ENCODE assay signal across 8 cellular contexts in genomic region chr17:80263253-80264047, GRCh38. TPM values are rescaled to one million over a fixed set of nuclear protein-coding genes. Genes with fewer than 3 reads are reported as not detected.
DNase-seq lines count a peak whose midpoint lies in the region; ATAC-seq, FAIRE-seq and TF ChIP-seq lines count a peak whose summit lies in the region.

No MANE protein-coding gene starts in this region.

- peak overlapping the region; percentile 99 for H3K27ac ChIP-seq in KOPT-K1 (ENCODE audit: low read depth, low read length, poor library complexity, severe bottlenecking)
- H3K27ac ChIP-seq in breast epithelium, result peak overlapping the region; percentile 95 to 99
- H3K27ac ChIP-seq in HepG2 (ENCODE audit: extremely low read length, insufficient read depth, low read length), result peak overlapping the region; percentile 54

- H3K4me1 ChIP-seq in breast epithelium (peaks cover 15 to 16% of the 10 kb centered on the region in 2 donors), HepG2 (ENCODE audit: insufficient read depth, low read length) (peaks cover 50% of the 10 kb centered on the region)

- FAIRE-seq in HepG2 (lab: Jason Lieb, UNC), result peak; percentile 100

- 0 out of 4 replicates have a peak, but pooled peaks of 1 of the 2 experiments have one; percentile 9 for TF ChIP-seq EP300 in HepG2 (IDR thresholded peaks at IDR 0.05; ENCODE audit: low read depth in 2 of 2, low read length in 2 of 2)
- TF ChIP-seq EP300 in HepG2 (CRISPR knock-in tag; IDR thresholded peaks at IDR 0.05; ENCODE audit: borderline replicate concordance), result no peak

- H3K4me3 ChIP-seq in breast epithelium (peak overlapping the region; percentile 27 to 62 (median 47)), HepG2 (replicated peaks in 1 of 3; ENCODE audit: insufficient read depth in 1 of 3, low read depth in 2 of 3, low read length in 3 of 3) (peak overlapping the region; percentile 68 to 89 (median 75))

- TF ChIP-seq POLR2A in breast epithelium (IDR thresholded peaks at IDR 0.05), result no peak
- peak; percentile 99 to 100 for TF ChIP-seq POLR2A in HepG2 (IDR thresholded peaks at IDR 0.05; ENCODE audit: insufficient read depth in 1 of 2, low read depth in 2 of 2, low read length in 2 of 2)

- peak overlapping the region; percentile 69 for H3K9ac ChIP-seq in HepG2 (ENCODE audit: insufficient read depth, low read depth, low read length)

- ATAC-seq in GM19467 (IDR thresholded peaks at IDR 0.05; ENCODE audit: unreplicated experiment) (peak; percentile 39), HepG2 (peak; percentile 82)

- POLR2A ChIA-PET in HepG2 (lab: Yijun Ruan, JAX), result interaction anchor here (0.7 to 3.5 kb wide), 18 partner anchors 9 to 270 kb away, joined by 3 to 31 read pairs (median 4); partner anchors contain the start of genes SGSH and SLC26A11

- DNase-seq in COLO829 (ENCODE audit: low spot score), result peak; percentile 72
- peak; percentile 72 for DNase-seq in UCSD-AML1 (lab: John Stamatoyannopoulos, UW; ENCODE audit: unreplicated experiment)
- DNase-seq in breast epithelium (ENCODE audit: low spot score in 2 of 2), result peak; percentile 82 to 86
- DNase-seq in HepG2 (ENCODE audit: low spot score), result peak; percentile 98
- peak; percentile 65 to 84 (median 79) for DNase-seq in stimulated activated CD4-positive, alpha-beta T cell treated with anti-CD3 and anti-CD28 coated beads, TNF-alpha, amount 100 ng/mL, for 4 hours (ENCODE audit: low read depth in 3 of 3)
- no peak for DNase-seq in cerebellar cortex (ENCODE audit: low spot score)

- peak; percentile 78 for TF ChIP-seq RAD21 in HepG2 (CRISPR knock-in tag; IDR thresholded peaks at IDR 0.05)

- H3K79me2 ChIP-seq in HepG2 (ENCODE audit: insufficient read depth, low read length), result peaks cover 6% of the 10 kb centered on the region

- TSS peak; percentile 18 for BruUV-seq in HepG2 (replicated peaks; lab: Mats Ljungman, UMichigan)

- peak overlapping the region; percentile 99 for H3K4me2 ChIP-seq in HepG2 (ENCODE audit: low read depth, low read length)

- H4K20me1 ChIP-seq in HepG2 (ENCODE audit: insufficient read depth, low read length), result no peaks in the 10 kb centered on the region

- in situ Hi-C loops in HepG2 (cut with HindIII; ENCODE audit: extremely low pct_ligation_motif_present, low pct_unique_long_range_greater_than_20kb), result no loop called here

- CTCF ChIA-PET in HepG2 (lab: Yijun Ruan, JAX; ENCODE audit: low intra/inter-chr PET ratio, low total read pairs), result no interaction called here

- no peak overlapping the region for H2AFZ ChIP-seq in HepG2 (ENCODE audit: low read length)

- intact Hi-C loops in breast epithelium (cut with DNase I; ENCODE audit: low total_unique reads), result no loop called here
- intact Hi-C loops in HepG2 (cut with micrococcal nuclease; ENCODE audit: unreplicated experiment), result loop anchor here (2.0 kb wide), 2 partner anchors 43 to 117 kb away; partner anchors contain the start of genes EIF4A3, SGSH and SLC26A11

- H3K9me3 ChIP-seq in KOPT-K1 (ENCODE audit: insufficient read depth, low read length, poor library complexity, severe bottlenecking), result no peaks in the 10 kb centered on the region
- no peaks in the 10 kb centered on the region for H3K9me3 ChIP-seq in breast epithelium
- H3K9me3 ChIP-seq in HepG2 (ENCODE audit: low read length), result no peaks in the 10 kb centered on the region

- no peaks in the 10 kb centered on the region for H3K27me3 ChIP-seq in breast epithelium
- H3K27me3 ChIP-seq in HepG2 (ENCODE audit: control insufficient read depth in 1 of 2, insufficient read depth in 2 of 2, low read length in 2 of 2), result no peaks in the 10 kb centered on the region; a peak in 1 of 5 replicates

- 3% methylated on average over 10 of the region's 16 CpGs for WGBS in HepG2 (ENCODE audit: low lambda C conversion rate)

- H3K36me3 ChIP-seq in KOPT-K1 (ENCODE audit: insufficient read depth, low read length) (peaks cover 28% of the 10 kb centered on the region), breast epithelium (no peaks in the 10 kb centered on the region), HepG2 (replicated peaks in 1 of 2; ENCODE audit: control insufficient read depth in 1 of 2, insufficient read depth in 2 of 2, low read length in 2 of 2) (no peaks in the 10 kb centered on the region)

- TF ChIP-seq CTCF in breast epithelium (IDR thresholded peaks at IDR 0.05), result no peak
- peak; percentile 71 for TF ChIP-seq CTCF in HepG2 (CRISPR knock-in tag; IDR thresholded peaks at IDR 0.05)

RNA-seq across cellular contexts. Expression of gene RNF213, which starts 2.8 kb away (rescaled TPM):
- total RNA-seq in breast epithelium, result 100 to 1,000 TPM in 2 of 3 donors, 10 to 100 TPM in 1; 96.0 to 111 (median 101) TPM
- total RNA-seq in HepG2 (2016; rRNA removed; fragmentation: Illumina TruSeq; extraction: Trizol), result 38.7 and 42.8 TPM in 2 replicates
- total RNA-seq in HepG2 (2016; cell fraction: cytosol; rRNA removed; fragmentation: Illumina TruSeq; extraction: Trizol; ENCODE audit: low read depth), result 8.0 and 9.3 TPM in 2 replicates
- 36.5 and 38.8 TPM in 2 replicates for total RNA-seq in HepG2 (2016; cell fraction: insoluble cytoplasmic fraction; rRNA removed; fragmentation: Illumina TruSeq; extraction: Trizol)
- 12.8 and 13.4 TPM in 2 replicates for total RNA-seq in HepG2 (2016; cell fraction: membrane; rRNA removed; fragmentation: Illumina TruSeq; extraction: Trizol)
- 57.4 and 57.5 TPM in 2 replicates for total RNA-seq in HepG2 (2016; cell fraction: nucleus; rRNA removed; fragmentation: Illumina TruSeq; extraction: Trizol)
- polyA plus RNA-seq in HepG2 (2011; rRNA removed), result 38.6 and 44.0 TPM in 2 replicates
- 16.4 and 18.9 TPM in 2 replicates for polyA plus RNA-seq in HepG2 (2011; cell fraction: cytosol; rRNA removed)
- 134 and 171 TPM in 2 replicates for polyA plus RNA-seq in HepG2 (2011; cell fraction: nucleus; rRNA removed)
- polyA plus RNA-seq in HepG2 (2012), result 28.2 and 46.6 TPM in 2 replicates
- 1.4 and 2.0 TPM in 2 replicates for polyA plus RNA-seq in HepG2 (2016; cell fraction: cytosol; fragmentation: Illumina TruSeq; extraction: Trizol; ENCODE audit: low read depth)
- polyA plus RNA-seq in HepG2 (2016; cell fraction: insoluble cytoplasmic fraction; fragmentation: Illumina TruSeq; extraction: Trizol; ENCODE audit: low read depth), result 23.5 and 27.4 TPM in 2 replicates
- 3.4 and 3.7 TPM in 2 replicates for polyA plus RNA-seq in HepG2 (2016; cell fraction: membrane; fragmentation: Illumina TruSeq; extraction: Trizol; ENCODE audit: low read depth)
- polyA plus RNA-seq in HepG2 (2016; cell fraction: nucleus; fragmentation: Illumina TruSeq; extraction: Trizol; ENCODE audit: insufficient read depth, low read depth), result 77.8 and 79.2 TPM in 2 replicates
- 133 and 148 TPM in 2 replicates for polyA minus RNA-seq in HepG2 (2011; rRNA and poly(A)+ RNA removed; ENCODE audit: low replicate concordance)
- polyA minus RNA-seq in HepG2 (2011; cell fraction: cytosol; rRNA and poly(A)+ RNA removed), result 36.1 and 37.6 TPM in 2 replicates
- 108 and 132 TPM in 2 replicates for polyA minus RNA-seq in HepG2 (2011; cell fraction: nucleus; rRNA and poly(A)+ RNA removed)

RNA-seq across cellular contexts. Expression of gene SLC26A11, which starts 43.2 kb away (rescaled TPM):
- 10 to 100 TPM; 12.0 to 20.6 (median 19.0) TPM for total RNA-seq in breast epithelium
- 3.1 and 8.7 TPM in 2 replicates for total RNA-seq in HepG2 (2016; rRNA removed; fragmentation: Illumina TruSeq; extraction: Trizol)
- total RNA-seq in HepG2 (2016; cell fraction: cytosol; rRNA removed; fragmentation: Illumina TruSeq; extraction: Trizol; ENCODE audit: low read depth), result 3.2 and 3.4 TPM in 2 replicates
- 3.5 and 11.2 TPM in 2 replicates for total RNA-seq in HepG2 (2016; cell fraction: insoluble cytoplasmic fraction; rRNA removed; fragmentation: Illumina TruSeq; extraction: Trizol)
- 3.1 and 3.2 TPM in 2 replicates for total RNA-seq in HepG2 (2016; cell fraction: membrane; rRNA removed; fragmentation: Illumina TruSeq; extraction: Trizol)
- total RNA-seq in HepG2 (2016; cell fraction: nucleus; rRNA removed; fragmentation: Illumina TruSeq; extraction: Trizol), result 12.9 and 13.6 TPM in 2 replicates
- 13.2 and 21.1 TPM in 2 replicates for polyA plus RNA-seq in HepG2 (2011; rRNA removed)
- polyA plus RNA-seq in HepG2 (2011; cell fraction: cytosol; rRNA removed), result 5.5 and 7.6 TPM in 2 replicates
- polyA plus RNA-seq in HepG2 (2011; cell fraction: nucleus; rRNA removed), result 121 and 146 TPM in 2 replicates
- polyA plus RNA-seq in HepG2 (2012), result 7.0 and 18.5 TPM in 2 replicates
- 0.73 and 1.0 TPM in 2 replicates for polyA plus RNA-seq in HepG2 (2016; cell fraction: cytosol; fragmentation: Illumina TruSeq; extraction: Trizol; ENCODE audit: low read depth)
- polyA plus RNA-seq in HepG2 (2016; cell fraction: insoluble cytoplasmic fraction; fragmentation: Illumina TruSeq; extraction: Trizol; ENCODE audit: low read depth), result 2.8 and 4.4 TPM in 2 replicates
- 1.4 and 2.3 TPM in 2 replicates for polyA plus RNA-seq in HepG2 (2016; cell fraction: membrane; fragmentation: Illumina TruSeq; extraction: Trizol; ENCODE audit: low read depth)
- polyA plus RNA-seq in HepG2 (2016; cell fraction: nucleus; fragmentation: Illumina TruSeq; extraction: Trizol; ENCODE audit: insufficient read depth, low read depth), result 29.5 and 32.2 TPM in 2 replicates
- polyA minus RNA-seq in HepG2 (2011; rRNA and poly(A)+ RNA removed; ENCODE audit: low replicate concordance), result 7.7 and 20.5 TPM in 2 replicates
- 5.6 and 11.8 TPM in 2 replicates for polyA minus RNA-seq in HepG2 (2011; cell fraction: cytosol; rRNA and poly(A)+ RNA removed)
- polyA minus RNA-seq in HepG2 (2011; cell fraction: nucleus; rRNA and poly(A)+ RNA removed), result 22.4 and 23.0 TPM in 2 replicates

RNA-seq across cellular contexts. Expression of gene SGSH, which starts 43.3 kb away (rescaled TPM):
- 10 to 100 TPM; 28.3 to 38.1 (median 32.1) TPM for total RNA-seq in breast epithelium
- 5.5 and 12.2 TPM in 2 replicates for total RNA-seq in HepG2 (2016; rRNA removed; fragmentation: Illumina TruSeq; extraction: Trizol)
- 4.0 and 6.2 TPM in 2 replicates for total RNA-seq in HepG2 (2016; cell fraction: cytosol; rRNA removed; fragmentation: Illumina TruSeq; extraction: Trizol; ENCODE audit: low read depth)
- total RNA-seq in HepG2 (2016; cell fraction: insoluble cytoplasmic fraction; rRNA removed; fragmentation: Illumina TruSeq; extraction: Trizol), result 4.5 and 13.3 TPM in 2 replicates
- total RNA-seq in HepG2 (2016; cell fraction: membrane; rRNA removed; fragmentation: Illumina TruSeq; extraction: Trizol), result 6.1 and 6.4 TPM in 2 replicates
- 18.5 and 23.9 TPM in 2 replicates for total RNA-seq in HepG2 (2016; cell fraction: nucleus; rRNA removed; fragmentation: Illumina TruSeq; extraction: Trizol)
- polyA plus RNA-seq in HepG2 (2011; rRNA removed), result 17.6 and 23.9 TPM in 2 replicates
- 13.7 and 17.1 TPM in 2 replicates for polyA plus RNA-seq in HepG2 (2011; cell fraction: cytosol; rRNA removed)
- 145 and 163 TPM in 2 replicates for polyA plus RNA-seq in HepG2 (2011; cell fraction: nucleus; rRNA removed)
- polyA plus RNA-seq in HepG2 (2012), result 21.6 and 30.9 TPM in 2 replicates
- 3.7 and 4.2 TPM in 2 replicates for polyA plus RNA-seq in HepG2 (2016; cell fraction: cytosol; fragmentation: Illumina TruSeq; extraction: Trizol; ENCODE audit: low read depth)
- 7.1 and 11.5 TPM in 2 replicates for polyA plus RNA-seq in HepG2 (2016; cell fraction: insoluble cytoplasmic fraction; fragmentation: Illumina TruSeq; extraction: Trizol; ENCODE audit: low read depth)
- 7.0 and 7.3 TPM in 2 replicates for polyA plus RNA-seq in HepG2 (2016; cell fraction: membrane; fragmentation: Illumina TruSeq; extraction: Trizol; ENCODE audit: low read depth)
- 81.4 and 86.8 TPM in 2 replicates for polyA plus RNA-seq in HepG2 (2016; cell fraction: nucleus; fragmentation: Illumina TruSeq; extraction: Trizol; ENCODE audit: insufficient read depth, low read depth)
- 15.4 and 23.1 TPM in 2 replicates for polyA minus RNA-seq in HepG2 (2011; rRNA and poly(A)+ RNA removed; ENCODE audit: low replicate concordance)
- polyA minus RNA-seq in HepG2 (2011; cell fraction: cytosol; rRNA and poly(A)+ RNA removed), result 15.4 and 18.7 TPM in 2 replicates
- 34.1 and 36.2 TPM in 2 replicates for polyA minus RNA-seq in HepG2 (2011; cell fraction: nucleus; rRNA and poly(A)+ RNA removed)
